In genomic region chr2:74515271-74516069, GRCh38 we compare ENCODE assay signal across 8 cellular contexts. TPM values are rescaled to one million over a fixed set of nuclear protein-coding genes. Genes with fewer than 3 reads are reported as not detected.
DNase-seq lines count a peak whose midpoint lies in the region; FAIRE-seq and TF ChIP-seq lines count a peak whose summit lies in the region.
"Had no signal": no experiment of that assay in that cellular context is flagged by ENCODE, and none has a peak within 500 bp of the region (broad histone marks: within the 10 kb centered on the region; RNA-seq: fewer than 3 reads in every experiment).

No MANE protein-coding gene starts in this region.

- H3K4me3 Mint-ChIP-seq in activated CD4-positive, alpha-beta memory T cell treated with anti-CD3 and anti-CD28 coated beads, Interleukin-2, amount 10 ng/mL, durations not matched to agents 7 days and 5 days: peak overlapping the region; percentile 79

- H3K9me3 Mint-ChIP-seq in activated CD4-positive, alpha-beta memory T cell treated with anti-CD3 and anti-CD28 coated beads, Interleukin-2, amount 10 ng/mL, durations not matched to agents 7 days and 5 days: no peaks in the 10 kb centered on the region

- peaks cover 10% of the 10 kb centered on the region for H3K36me3 Mint-ChIP-seq in activated CD4-positive, alpha-beta memory T cell treated with anti-CD3 and anti-CD28 coated beads, Interleukin-2, amount 10 ng/mL, durations not matched to agents 7 days and 5 days (ENCODE audit: low read depth)

- CTCF ChIA-PET in activated CD4-positive, alpha-beta memory T cell treated with anti-CD3 and anti-CD28 coated beads, Interleukin-2, amount 10 ng/mL, durations not matched to agents 7 days and 5 days (lab: Charles Lee): interaction anchor here (1.3 kb wide), 1 partner anchor 33 kb away, joined by 4 read pairs; the partner anchor contains the start of genes CCDC142 and TTC31

- H3K27me3 Mint-ChIP-seq in activated CD4-positive, alpha-beta memory T cell treated with anti-CD3 and anti-CD28 coated beads, Interleukin-2, amount 10 ng/mL, durations not matched to agents 7 days and 5 days: peaks cover 81% of the 10 kb centered on the region

- TF ChIP-seq CTCF in GM20000 (IDR thresholded peaks at IDR 0.05; ENCODE audit: extremely low read depth, missing control alignments) (no peak), smooth muscle cell (IDR thresholded peaks at IDR 0.05; ENCODE audit: borderline replicate concordance, insufficient read depth, poor library complexity, severe bottlenecking) (no peak)

- WGBS in smooth muscle cell (ENCODE audit: low lambda C conversion rate): 7% methylated on average over 75 of the region's 76 CpGs

- H3K4me3 ChIP-seq in iPS-20b (ENCODE audit: low read length) (peak overlapping the region; percentile 40; the same call in 1 of the 2 replicates), smooth muscle cell (peak overlapping the region; percentile 26)

- H3K4me2 ChIP-seq in smooth muscle cell: peak overlapping the region; percentile 84

- H3K9me3 ChIP-seq in iPS-20b (ENCODE audit: insufficient read depth, low read depth, low read length): peaks cover 10% of the 10 kb centered on the region
- H3K9me3 ChIP-seq in smooth muscle cell (replicated peaks; ENCODE audit: low read depth): no peaks in the 10 kb centered on the region

- no peaks in the 10 kb centered on the region; the same call in 1 of the 2 replicates for H3K4me1 ChIP-seq in iPS-20b (ENCODE audit: insufficient read depth, low read length)
- peaks cover 17% of the 10 kb centered on the region for H3K4me1 ChIP-seq in smooth muscle cell (ENCODE audit: low read depth)

- H3K27ac Mint-ChIP-seq in activated CD4-positive, alpha-beta memory T cell treated with anti-CD3 and anti-CD28 coated beads, Interleukin-2, amount 10 ng/mL, durations not matched to agents 7 days and 5 days: no peak overlapping the region

- H4K20me1 ChIP-seq in smooth muscle cell (ENCODE audit: low read depth): no peaks in the 10 kb centered on the region

- no peak overlapping the region for H2AFZ ChIP-seq in smooth muscle cell (ENCODE audit: low read depth)

- in situ Hi-C loops in KBM-7 (cut with MboI; ENCODE audit: low pct_unique_long_range_greater_than_20kb, low sequenced_read_pairs): no loop called here

- FAIRE-seq in frontal cortex (lab: Jason Lieb, UNC): no peak

- no peaks in the 10 kb centered on the region for H3K36me3 ChIP-seq in iPS-20b (ENCODE audit: insufficient read depth, low read depth, low read length)
- H3K36me3 ChIP-seq in smooth muscle cell (ENCODE audit: low read depth): no peaks in the 10 kb centered on the region

- DNase-seq in GM20000 (ENCODE audit: low spot score): peak; percentile 45
- no peak for DNase-seq in activated CD4-positive, alpha-beta memory T cell treated with anti-CD3 and anti-CD28 coated beads, Interleukin-2, amount 10 ng/mL, durations not matched to agents 7 days and 5 days
- DNase-seq in smooth muscle cell (lab: John Stamatoyannopoulos, UW; ENCODE audit: unreplicated experiment): no peak
- no peak for DNase-seq in frontal cortex (ENCODE audit: low spot score in 2 of 2)
- DNase-seq in KBM-7: no peak
- DNase-seq in stimulated activated naive CD4-positive, alpha-beta T cell treated with Interleukin-2 at 50 U/mL for 16 hours (lab: John Stamatoyannopoulos, UW): no peak

- H3K27ac ChIP-seq in iPS-20b (ENCODE audit: low read length) (no peak overlapping the region), smooth muscle cell (ENCODE audit: low read depth) (no peak overlapping the region)

- POLR2A ChIA-PET in activated CD4-positive, alpha-beta memory T cell treated with anti-CD3 and anti-CD28 coated beads, Interleukin-2, amount 10 ng/mL, durations not matched to agents 7 days and 5 days (lab: Charles Lee): interaction anchor here (1.0 to 6.9 kb wide), 9 partner anchors 11 to 58 kb away, joined by 3 to 64 read pairs (median 6); partner anchors contain the start of genes AUP1, CCDC142, DQX1 and HTRA2

- H3K79me2 ChIP-seq in smooth muscle cell (ENCODE audit: low read depth): no peaks in the 10 kb centered on the region

- no peak overlapping the region for H3K9ac ChIP-seq in iPS-20b (ENCODE audit: low read depth, low read length)
- H3K9ac ChIP-seq in smooth muscle cell (ENCODE audit: low read depth): no peak overlapping the region

- H3K4me1 Mint-ChIP-seq in activated CD4-positive, alpha-beta memory T cell treated with anti-CD3 and anti-CD28 coated beads, Interleukin-2, amount 10 ng/mL, durations not matched to agents 7 days and 5 days: peaks cover 39% of the 10 kb centered on the region

- H3F3A ChIP-seq in smooth muscle cell (ENCODE audit: low read depth): no peaks in the 10 kb centered on the region

- H3K27me3 ChIP-seq in iPS-20b (ENCODE audit: insufficient read depth, low read length) (peaks cover 100% of the 10 kb centered on the region), smooth muscle cell (ENCODE audit: low read depth) (peaks cover 100% of the 10 kb centered on the region)

RNA-seq across cellular contexts. Expression of gene TLX2, which starts 1.2 kb away (rescaled TPM):
- 1 to 10 TPM; 2.6 to 3.3 TPM for total RNA-seq in activated CD4-positive, alpha-beta memory T cell treated with anti-CD3 and anti-CD28 coated beads, Interleukin-2, amount 10 ng/mL, durations not matched to agents 7 days and 5 days
- total RNA-seq in smooth muscle cell (not detected in 2 replicates), frontal cortex (not detected)
- polyA plus RNA-seq in smooth muscle cell: 0.80 TPM in 1 of 2 replicates, not detected in the other
- total RNA-seq: fibroblast of villous mesenchyme had no signal

RNA-seq across cellular contexts. Expression of gene PCGF1, which starts 8.0 kb away (rescaled TPM):
- total RNA-seq in activated CD4-positive, alpha-beta memory T cell treated with anti-CD3 and anti-CD28 coated beads, Interleukin-2, amount 10 ng/mL, durations not matched to agents 7 days and 5 days: 10 to 100 TPM; 23.0 to 31.4 TPM
- total RNA-seq in smooth muscle cell (19.1 and 23.7 TPM in 2 replicates), frontal cortex (8.2 TPM)
- polyA plus RNA-seq in smooth muscle cell: 29.3 and 34.3 TPM in 2 replicates

RNA-seq across cellular contexts. Expression of gene DQX1, which starts 10.6 kb away (rescaled TPM):
- under 1 TPM; 0.33 to 0.45 TPM for total RNA-seq in activated CD4-positive, alpha-beta memory T cell treated with anti-CD3 and anti-CD28 coated beads, Interleukin-2, amount 10 ng/mL, durations not matched to agents 7 days and 5 days
- total RNA-seq in smooth muscle cell (0.09 and 0.27 TPM in 2 replicates), frontal cortex (not detected)
- 0.57 TPM in 1 of 2 replicates, not detected in the other for polyA plus RNA-seq in smooth muscle cell
- total RNA-seq: fibroblast of villous mesenchyme had no signal

RNA-seq across cellular contexts. Expression of gene AUP1, which starts 14.0 kb away (rescaled TPM):
- total RNA-seq in activated CD4-positive, alpha-beta memory T cell treated with anti-CD3 and anti-CD28 coated beads, Interleukin-2, amount 10 ng/mL, durations not matched to agents 7 days and 5 days: 100 to 1,000 TPM; 118 to 119 TPM
- total RNA-seq in smooth muscle cell (83.4 and 104 TPM in 2 replicates), frontal cortex (42.0 TPM)
- 138 and 170 TPM in 2 replicates for polyA plus RNA-seq in smooth muscle cell

RNA-seq across cellular contexts. Expression of gene HTRA2, which starts 14.3 kb away (rescaled TPM):
- total RNA-seq in activated CD4-positive, alpha-beta memory T cell treated with anti-CD3 and anti-CD28 coated beads, Interleukin-2, amount 10 ng/mL, durations not matched to agents 7 days and 5 days: 10 to 100 TPM; 49.2 to 51.1 TPM
- total RNA-seq in smooth muscle cell (19.1 and 19.2 TPM in 2 replicates), frontal cortex (54.2 TPM)
- polyA plus RNA-seq in smooth muscle cell: 30.4 and 35.2 TPM in 2 replicates
